ENCODE assay signal across 11 cellular contexts in the genomic region with DNA sequence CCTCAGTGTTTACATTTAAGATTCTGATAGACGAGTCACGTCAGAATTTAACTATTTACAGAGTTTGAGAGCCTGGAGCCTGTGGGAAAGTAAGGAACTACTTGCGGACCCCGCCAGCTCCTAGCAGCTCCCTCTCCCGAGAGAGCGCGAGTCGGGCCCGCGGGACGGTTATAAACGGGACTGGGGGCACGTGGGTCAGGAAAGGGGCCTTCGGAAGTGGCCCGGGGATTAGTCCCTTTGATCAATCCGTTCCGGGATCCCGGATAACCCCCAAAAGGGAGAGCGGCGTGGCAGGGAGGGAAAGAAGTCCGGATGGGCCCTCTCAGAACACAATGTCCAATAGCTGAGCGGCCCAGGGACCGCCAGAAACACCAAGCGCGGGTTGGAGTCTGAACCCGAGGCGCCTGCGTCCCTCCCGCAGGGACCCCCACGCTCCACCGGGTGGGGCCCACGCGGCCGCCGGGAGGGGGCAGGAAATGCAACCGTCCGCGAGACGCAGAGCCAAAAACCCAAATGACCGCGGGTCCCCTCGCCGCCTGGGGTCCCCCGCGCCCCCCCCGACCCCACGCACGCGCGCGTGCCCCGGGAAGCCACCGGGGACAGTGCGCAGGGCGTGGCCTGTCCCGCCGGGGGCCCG. TPM values are rescaled to one million over a fixed set of nuclear protein-coding genes. Genes with fewer than 3 reads are reported as not detected.
DNase-seq lines count a peak whose midpoint lies in the region; ATAC-seq and TF ChIP-seq lines count a peak whose summit lies in the region.
"Had no signal": no experiment of that assay in that cellular context is flagged by ENCODE, and none has a peak within 500 bp of the region (broad histone marks: within the 10 kb centered on the region; RNA-seq: fewer than 3 reads in every experiment).

No MANE protein-coding gene starts in this region.

- H3K36me3 ChIP-seq in Peyer's patch (no peaks in the 10 kb centered on the region), skeletal muscle satellite cell (ENCODE audit: insufficient read depth, low read length) (no peaks in the 10 kb centered on the region)

- peak overlapping the region; percentile 6 for H3K27ac Mint-ChIP-seq in glutamatergic neuron (ENCODE audit: unreplicated experiment)

- H3K9me3 Mint-ChIP-seq in glutamatergic neuron (ENCODE audit: unreplicated experiment), result peaks cover 18% of the 10 kb centered on the region

- H3K4me3 Mint-ChIP-seq in glutamatergic neuron (ENCODE audit: unreplicated experiment), result peak overlapping the region; percentile 75

- H3K4me3 ChIP-seq in Peyer's patch (peak overlapping the region in 3 of 4 donors; percentile 24 to 41 (median 35)), skeletal muscle satellite cell (ENCODE audit: low read length) (no peak overlapping the region)

- H3K27ac ChIP-seq in Peyer's patch, result no peak overlapping the region

- H3K9ac ChIP-seq in skeletal muscle satellite cell (ENCODE audit: low read depth, low read length), result no peak overlapping the region

- DNase-seq in NCI-H2171 treated with DMSO at 0.1 percent for 48 hours (lab: John Stamatoyannopoulos, UW) (peak; percentile 51), NCI-H2171 (lab: John Stamatoyannopoulos, UW) (no peak), Peyer's patch (peak in 1 of 3 donors; percentile 38), glutamatergic neuron (no peak), hippocampal formation (lab: John Stamatoyannopoulos, UW) (no peak)
- DNase-seq: NCI-H1105 had no signal

- H3K4me1 ChIP-seq in Peyer's patch (peaks cover 5 to 37% (median 13%) of the 10 kb centered on the region in 4 donors), skeletal muscle satellite cell (ENCODE audit: control insufficient read depth, insufficient read depth, low read length) (peaks cover 4% of the 10 kb centered on the region)

- TF ChIP-seq POLR2A in Peyer's patch (IDR thresholded peaks at IDR 0.05), result no peak

- H3K9me3 ChIP-seq in Peyer's patch (peaks cover 0 to 8% (median 0%) of the 10 kb centered on the region in 4 donors), skeletal muscle satellite cell (replicated peaks; ENCODE audit: low read length) (peaks cover 7% of the 10 kb centered on the region)

- H3K27me3 Mint-ChIP-seq in glutamatergic neuron (ENCODE audit: unreplicated experiment), result peaks cover 19% of the 10 kb centered on the region

- peak overlapping the region; percentile 62 for H3K4me2 ChIP-seq in skeletal muscle satellite cell (ENCODE audit: low read length)

- H3K27me3 ChIP-seq in Peyer's patch, result peaks cover 0 to 58% of the 10 kb centered on the region in 2 donors
- H3K27me3 ChIP-seq in skeletal muscle satellite cell (ENCODE audit: control insufficient read depth, insufficient read depth, low read length), result peaks cover 91% of the 10 kb centered on the region

- peaks cover 9% of the 10 kb centered on the region for H3K4me1 Mint-ChIP-seq in glutamatergic neuron (ENCODE audit: low read depth, unreplicated experiment)

- no peaks in the 10 kb centered on the region for H3K36me3 Mint-ChIP-seq in glutamatergic neuron (ENCODE audit: unreplicated experiment)

- TF ChIP-seq CTCF in Peyer's patch (IDR thresholded peaks at IDR 0.05) (no peak), glutamatergic neuron (IDR thresholded peaks at IDR 0.05; ENCODE audit: partially characterized antibody, unreplicated experiment) (no peak)

- no peak for ATAC-seq in GM19455 (IDR thresholded peaks at IDR 0.05; ENCODE audit: unreplicated experiment)
- no peak for ATAC-seq in GM18502 (IDR thresholded peaks at IDR 0.05; ENCODE audit: poor library complexity, unreplicated experiment)

RNA-seq across cellular contexts. Expression of a gene that starts 3.6 kb away (rescaled TPM):
- total RNA-seq in Peyer's patch, result not detected
- 0.47 TPM for total RNA-seq in glutamatergic neuron (ENCODE audit: unreplicated experiment)
- not detected in 2 replicates for total RNA-seq in skeletal muscle satellite cell (2012; rRNA removed)
- total RNA-seq: endothelial cell of umbilical vein, omental fat pad had no signal

RNA-seq across cellular contexts. Expression of a gene that starts 13.6 kb away (rescaled TPM):
- total RNA-seq in Peyer's patch (not detected), glutamatergic neuron (ENCODE audit: unreplicated experiment) (21.9 TPM)
- not detected in 2 replicates for total RNA-seq in skeletal muscle satellite cell (2012; rRNA removed)
- total RNA-seq: endothelial cell of umbilical vein, omental fat pad had no signal

Comparison
In these comparisons a context has a peak if more than half of its experiments do, and no peak if none do; other contexts are left out.
1. RNA of a gene that starts 13.6 kb away (total RNA-seq): 21.9 TPM in glutamatergic neuron (single experiment); not detected in Peyer's patch; every median in the first group is over 10 times any median in the second.